In genomic region chr10:67668448-67668847, GRCh38 we compare ENCODE assay signal across 25 cellular contexts. TPM values are rescaled to one million over a fixed set of nuclear protein-coding genes. Genes with fewer than 3 reads are reported as not detected.
DNase-seq lines count a peak whose midpoint lies in the region; ATAC-seq, FAIRE-seq and TF ChIP-seq lines count a peak whose summit lies in the region.
"Had no signal": no experiment of that assay in that cellular context is flagged by ENCODE, and none has a peak within 500 bp of the region (broad histone marks: within the 10 kb centered on the region; RNA-seq: fewer than 3 reads in every experiment).

No MANE protein-coding gene starts in this region.

- no peaks in the 10 kb centered on the region for H3K9me3 ChIP-seq in colonic mucosa
- H3K9me3 ChIP-seq: Peyer's patch, SJSA1 had no signal

- H3K27me3 ChIP-seq in bronchial epithelial cell (ENCODE audit: control insufficient read depth, insufficient read depth, low read length) (no peaks in the 10 kb centered on the region), colonic mucosa (no peaks in the 10 kb centered on the region)
- H3K27me3 ChIP-seq: Peyer's patch, SJSA1 had no signal

- TF ChIP-seq CTCF in bronchial epithelial cell (IDR thresholded peaks at IDR 0.05; ENCODE audit: insufficient read depth, low read length, severe bottlenecking) (no peak), colonic mucosa (IDR thresholded peaks at IDR 0.05) (no peak)

- no peak overlapping the region for H3K4me3 ChIP-seq in bronchial epithelial cell (ENCODE audit: low read depth, low read length)
- H3K4me3 ChIP-seq in colonic mucosa, result no peak overlapping the region
- H3K4me3 ChIP-seq: Peyer's patch, SJSA1 had no signal

- ATAC-seq in HG02571 (IDR thresholded peaks at IDR 0.05; ENCODE audit: unreplicated experiment) (no peak), GM21786 (IDR thresholded peaks at IDR 0.05; ENCODE audit: unreplicated experiment) (no peak)
- ATAC-seq: stimulated activated naive B cell treated with anti-CD40 and anti-IgM and Interleukin-4, amounts not matched to agents 10 μg/mL and 1 μg/mL and 100 μg/mL, for 72 hours had no signal

- H3K27ac ChIP-seq in colonic mucosa, result no peak overlapping the region
- H3K27ac ChIP-seq: Peyer's patch, SJSA1 had no signal

- DNase-seq in EL (peak; percentile 6), OCI-M1 (lab: John Stamatoyannopoulos, UW) (peak; percentile 30), bronchial epithelial cell (ENCODE audit: low read depth) (peak; percentile 48), myocyte (ENCODE audit: low read depth) (peak; percentile 35), colonic mucosa (no peak)
- DNase-seq: activated gamma-delta T cell; cortex of kidney; DMS 273 treated with DMSO at 0.1 percent for 48 hours; endodermal cell; glutamatergic neuron; KG1; kidney glomerular epithelial cell; NCI-H1436 treated with DMSO at 0.1 percent for 48 hours; NCI-H524; NK-92 treated with Interleukin-12 subunit alpha and Interleukin-12 subunit beta, amount 100 ng/mL, for 24 hours; Peyer's patch; stimulated activated CD4-positive, alpha-beta T cell treated with anti-CD3 and anti-CD28 coated beads, Interleukin-2, amount 100 ng/mL, for 48 hours; stimulated activated naive B cell treated with anti-CD40 and anti-IgM and Interleukin-4, amounts not matched to agents 10 μg/mL and 1 μg/mL and 100 μg/mL, for 72 hours; T-helper 1 cell had no signal

- intact Hi-C loops in colonic mucosa (cut with DNase I), result no loop called here

- no peaks in the 10 kb centered on the region for H3K36me3 ChIP-seq in bronchial epithelial cell (ENCODE audit: control insufficient read depth, insufficient read depth, low read length)
- no peaks in the 10 kb centered on the region for H3K36me3 ChIP-seq in colonic mucosa
- H3K36me3 ChIP-seq: Peyer's patch, SJSA1 had no signal

- H3K9ac ChIP-seq in colonic mucosa (ENCODE audit: low read depth in 2 of 2, low read length in 2 of 2), result no peak overlapping the region

- FAIRE-seq in bronchial epithelial cell (lab: Jason Lieb, UNC), result no peak
- FAIRE-seq: GM19239, urothelium cell line had no signal

- H3K4me1 ChIP-seq in colonic mucosa, result no peaks in the 10 kb centered on the region
- H3K4me1 ChIP-seq: Peyer's patch, SJSA1 had no signal

RNA-seq across cellular contexts. Expression of gene CTNNA3, which starts 27.5 kb away (rescaled TPM):
- total RNA-seq in bronchial epithelial cell, result under 0.01 TPM in 1 of 2 replicates, not detected in the other
- total RNA-seq in myocyte, result 3.1 and 6.9 TPM in 2 replicates
- 0.73 TPM for polyA plus RNA-seq in myocyte (2012)
- 1 to 10 TPM in 1 of 2 donors, under 1 TPM in 1; 0.37 to 1.1 TPM for total RNA-seq in colonic mucosa
- total RNA-seq: lung microvascular endothelial cell had no signal
